In genomic region chr11:114250180-114250579, GRCh38 we compare ENCODE assay signal across 13 cellular contexts. TPM values are rescaled to one million over a fixed set of nuclear protein-coding genes. Genes with fewer than 3 reads are reported as not detected.
A peak's percentile ranks its signal among the peaks of the same experiment; 100 is the strongest.
DNase-seq lines count a peak whose midpoint lies in the region; ATAC-seq and TF ChIP-seq lines count a peak whose summit lies in the region.
"Had no signal": no experiment of that assay in that cellular context is flagged by ENCODE, and none has a peak within 500 bp of the region (broad histone marks: within the 10 kb centered on the region; RNA-seq: fewer than 3 reads in every experiment).

No MANE protein-coding gene starts in this region.

- peaks cover 15% of the 10 kb centered on the region for H3K4me1 ChIP-seq in GM23338 (ENCODE audit: insufficient read depth)
- H3K4me1 ChIP-seq in neural progenitor cell: peaks cover 39% of the 10 kb centered on the region

- H3K4me2 ChIP-seq in GM23338 (no peak overlapping the region), neural progenitor cell (no peak overlapping the region)

- ATAC-seq in GM23338 (no peak), GM21447 (IDR thresholded peaks at IDR 0.05; ENCODE audit: unreplicated experiment) (no peak)
- no peak for ATAC-seq in stimulated activated effector memory CD8-positive, alpha-beta T cell treated with anti-CD3 and anti-CD28 coated beads, Interleukin-12 subunit alpha, Interleukin-12 subunit beta, amount 100 ng/mL, for 72 hours

- no peak for DNase-seq in GM23338 (ENCODE audit: low spot score)
- no peak for DNase-seq in neural progenitor cell (ENCODE audit: low spot score)
- no peak for DNase-seq in stimulated activated effector memory CD8-positive, alpha-beta T cell treated with anti-CD3 and anti-CD28 coated beads, Interleukin-12 subunit alpha, Interleukin-12 subunit beta, amount 100 ng/mL, for 72 hours (ENCODE audit: low spot score in 2 of 2)
- DNase-seq in NCI-H526 treated with DMSO at 0.1 percent for 48 hours (lab: John Stamatoyannopoulos, UW): no peak
- no peak for DNase-seq in activated naive CD4-positive, alpha-beta T cell treated with Interleukin-2 at 50 U/mL for 16 hours
- DNase-seq: C1 segment of cervical spinal cord; CD8-positive, alpha-beta memory T cell; KBM-7; NCI-H1694 treated with DMSO at 0.1 percent for 48 hours; NCI-H82; OCI-M1 had no signal

- H3K27me3 ChIP-seq in GM23338 (ENCODE audit: insufficient read depth): no peaks in the 10 kb centered on the region
- no peaks in the 10 kb centered on the region for H3K27me3 ChIP-seq in neural progenitor cell

- H3K9ac ChIP-seq in neural progenitor cell: no peak overlapping the region

- H3K27me3 Mint-ChIP-seq in GM23338 (ENCODE audit: insufficient read depth, low read depth, poor library complexity): peaks cover 7% of the 10 kb centered on the region
- H3K27me3 Mint-ChIP-seq in neural progenitor cell (ENCODE audit: insufficient read depth, low read depth): no peaks in the 10 kb centered on the region

- H3K9me3 Mint-ChIP-seq in GM23338 (no peaks in the 10 kb centered on the region), neural progenitor cell (no peaks in the 10 kb centered on the region)
- H3K9me3 Mint-ChIP-seq in stimulated activated effector memory CD8-positive, alpha-beta T cell treated with anti-CD3 and anti-CD28 coated beads, Interleukin-12 subunit alpha, Interleukin-12 subunit beta, amount 100 ng/mL, for 72 hours: no peaks in the 10 kb centered on the region

- H3F3A ChIP-seq in GM23338 (replicated peaks; ENCODE audit: low read depth) (no peaks in the 10 kb centered on the region), neural progenitor cell (ENCODE audit: low read depth) (no peaks in the 10 kb centered on the region)

- H3K9me3 ChIP-seq in neural progenitor cell (ENCODE audit: low read depth): no peaks in the 10 kb centered on the region

- H3K4me3 ChIP-seq in GM23338: no peak overlapping the region
- H3K4me3 ChIP-seq in neural progenitor cell: no peak overlapping the region

- H3K4me1 Mint-ChIP-seq in GM23338 (peaks cover 23% of the 10 kb centered on the region), neural progenitor cell (peaks cover 49% of the 10 kb centered on the region)
- H3K4me1 Mint-ChIP-seq in stimulated activated effector memory CD8-positive, alpha-beta T cell treated with anti-CD3 and anti-CD28 coated beads, Interleukin-12 subunit alpha, Interleukin-12 subunit beta, amount 100 ng/mL, for 72 hours: peaks cover 18% of the 10 kb centered on the region

- H4K20me1 ChIP-seq in GM23338 (replicated peaks; ENCODE audit: insufficient read depth) (no peaks in the 10 kb centered on the region), neural progenitor cell (ENCODE audit: low read depth) (no peaks in the 10 kb centered on the region)

- no peak overlapping the region for H2AFZ ChIP-seq in GM23338
- no peak overlapping the region for H2AFZ ChIP-seq in neural progenitor cell (replicated peaks)

- H3K36me3 ChIP-seq in GM23338 (ENCODE audit: insufficient read depth) (no peaks in the 10 kb centered on the region), neural progenitor cell (no peaks in the 10 kb centered on the region)

- H3K79me2 ChIP-seq in GM23338 (replicated peaks; ENCODE audit: insufficient read depth) (no peaks in the 10 kb centered on the region), neural progenitor cell (ENCODE audit: low read depth) (no peaks in the 10 kb centered on the region)

- H3K36me3 Mint-ChIP-seq in GM23338 (ENCODE audit: low read depth) (no peaks in the 10 kb centered on the region), neural progenitor cell (peaks cover 51% of the 10 kb centered on the region)
- peaks cover 97% of the 10 kb centered on the region for H3K36me3 Mint-ChIP-seq in stimulated activated effector memory CD8-positive, alpha-beta T cell treated with anti-CD3 and anti-CD28 coated beads, Interleukin-12 subunit alpha, Interleukin-12 subunit beta, amount 100 ng/mL, for 72 hours

- no peak overlapping the region for H3K4me3 Mint-ChIP-seq in GM23338
- H3K4me3 Mint-ChIP-seq in neural progenitor cell: peak overlapping the region; percentile 62
- no peak overlapping the region for H3K4me3 Mint-ChIP-seq in stimulated activated effector memory CD8-positive, alpha-beta T cell treated with anti-CD3 and anti-CD28 coated beads, Interleukin-12 subunit alpha, Interleukin-12 subunit beta, amount 100 ng/mL, for 72 hours
- H3K4me3 Mint-ChIP-seq: CD8-positive, alpha-beta memory T cell had no signal

- H3K27ac Mint-ChIP-seq in GM23338 (0 out of 2 replicates have a peak overlapping the region, but pooled peaks have one; percentile 14), neural progenitor cell (peak overlapping the region; percentile 41)
- H3K27ac Mint-ChIP-seq in stimulated activated effector memory CD8-positive, alpha-beta T cell treated with anti-CD3 and anti-CD28 coated beads, Interleukin-12 subunit alpha, Interleukin-12 subunit beta, amount 100 ng/mL, for 72 hours: peak overlapping the region; percentile 68

- H3K9me2 ChIP-seq in GM23338 (ENCODE audit: insufficient read depth): no peaks in the 10 kb centered on the region

- H3K27ac ChIP-seq in GM23338 (ENCODE audit: low read depth) (no peak overlapping the region), VCaP (peak overlapping the region; percentile 29), neural progenitor cell (no peak overlapping the region)

- TF ChIP-seq CTCF in GM23338 (conservative IDR thresholded peaks at IDR 0.05; ENCODE audit: low read depth in 2 of 2) (no peak), VCaP (conservative IDR thresholded peaks at IDR 0.05) (no peak), neural progenitor cell (IDR thresholded peaks at IDR 0.05) (no peak)

TF ChIP-seq in GM23338, 12 proteins besides CTCF, POLR2A, EP300 and RAD21:
- no peak for TF ChIP-seq POLR2AphosphoS5 (IDR thresholded peaks at IDR 0.05; ENCODE audit: low read depth)
- TF ChIP-seq ZNF331 (CRISPR knock-in tag; IDR thresholded peaks at IDR 0.05; ENCODE audit: low read depth): no peak
- TF ChIP-seq STAT1 (IDR thresholded peaks at IDR 0.05; ENCODE audit: unreplicated experiment): no peak
- TF ChIP-seq NANOG (IDR thresholded peaks at IDR 0.05; ENCODE audit: borderline replicate concordance): no peak
- no peak for TF ChIP-seq ZNF114 (CRISPR knock-in tag; IDR thresholded peaks at IDR 0.05)

RNA-seq across cellular contexts. Expression of gene NNMT, which starts 46.0 kb away (rescaled TPM):
- total RNA-seq in GM23338 (2014; rRNA removed; shearing (Covaris generic)): not detected in 2 replicates
- 0.21 and 0.40 TPM in 2 replicates for polyA plus RNA-seq in GM23338 (2016; fragmentation: Nextera tagmentation; extraction: Ambion mirVana)
- total RNA-seq in neural progenitor cell (ENCODE audit: low replicate concordance): 1.7 TPM in 1 of 2 replicates, not detected in the other
- total RNA-seq: CD8-positive, alpha-beta memory T cell had no signal
- polyA plus RNA-seq: CD8-positive, alpha-beta memory T cell had no signal

Comparison
In these comparisons a context has a peak if more than half of its experiments do, and no peak if none do; other contexts are left out.
1. H3K27ac Mint-ChIP-seq: peak in every context shown above with its lines; median percentile 68 in stimulated activated effector memory CD8-positive, alpha-beta T cell treated with anti-CD3 and anti-CD28 coated beads, Interleukin-12 subunit alpha, Interleukin-12 subunit beta, amount 100 ng/mL, for 72 hours; 41 in neural progenitor cell; 14 in GM23338.